In the genomic region with DNA sequence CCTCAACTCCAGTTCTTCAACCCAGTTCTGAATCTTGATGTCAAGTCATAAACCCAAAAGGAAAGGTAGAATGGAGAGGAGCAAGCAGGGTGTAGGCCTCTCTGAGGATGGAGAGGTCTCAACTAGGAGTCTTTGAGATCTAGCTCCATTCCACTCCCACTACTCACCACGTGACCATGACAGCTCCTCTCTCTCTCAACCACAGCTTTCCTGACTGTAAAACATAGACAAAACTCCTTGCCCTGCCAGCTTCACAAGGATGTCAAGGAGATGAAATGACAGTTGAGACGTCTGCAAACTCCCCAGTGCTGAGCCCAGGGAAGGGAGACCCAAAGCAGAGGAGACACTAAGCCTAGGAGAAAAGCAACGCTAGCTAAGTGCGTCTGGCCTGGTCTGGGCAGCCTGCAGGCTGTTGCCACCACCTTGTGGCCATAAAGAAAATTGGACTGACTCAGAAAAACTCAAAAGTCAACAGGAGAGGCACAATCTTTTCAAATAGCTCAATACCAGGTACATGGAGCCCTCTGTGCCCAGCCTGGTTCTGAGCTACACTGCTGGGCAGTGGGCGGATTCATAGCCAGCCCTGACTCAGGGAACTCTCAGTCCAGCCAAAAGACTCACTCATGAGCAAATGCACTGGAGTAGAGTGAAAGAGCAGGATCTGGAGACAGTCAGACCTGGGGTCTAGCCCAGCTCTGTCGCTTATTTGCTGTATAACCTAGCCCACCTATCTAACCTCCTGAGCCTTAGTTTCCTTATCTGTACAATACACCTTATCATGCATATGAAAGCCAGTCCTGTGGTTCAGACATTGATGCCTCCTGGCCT, we compare ENCODE assay signal across 8 cellular contexts. TPM values are rescaled to one million over a fixed set of nuclear protein-coding genes. Genes with fewer than 3 reads are reported as not detected.
A peak's percentile ranks its signal among the peaks of the same experiment; 100 is the strongest.
DNase-seq lines count a peak whose midpoint lies in the region; ATAC-seq and TF ChIP-seq lines count a peak whose summit lies in the region.

No MANE protein-coding gene starts in this region.

- CTCF ChIA-PET in activated CD8-positive, alpha-beta memory T cell treated with anti-CD3 and anti-CD28 coated beads, Interleukin-2, amount 10 ng/mL, durations not matched to agents 7 days and 5 days (lab: Charles Lee), result interaction anchor here (0.6 to 9.6 kb wide), 57 partner anchors 10 to 631 kb away, joined by 3 to 176 read pairs (median 5); partner anchors contain the start of genes ANAPC15, INPPL1, RNF121 and XNDC1N

- peaks cover 6% of the 10 kb centered on the region for H3K36me3 Mint-ChIP-seq in activated CD8-positive, alpha-beta memory T cell treated with anti-CD3 and anti-CD28 coated beads, Interleukin-2, amount 10 ng/mL, durations not matched to agents 7 days and 5 days
- H3K36me3 Mint-ChIP-seq in neural crest cell (ENCODE audit: low read depth), result no peaks in the 10 kb centered on the region

- no peaks in the 10 kb centered on the region for H3K27me3 ChIP-seq in BE2C

- peak overlapping the region; percentile 42 for H3K27ac Mint-ChIP-seq in activated CD8-positive, alpha-beta memory T cell treated with anti-CD3 and anti-CD28 coated beads, Interleukin-2, amount 10 ng/mL, durations not matched to agents 7 days and 5 days
- H3K27ac Mint-ChIP-seq in neural crest cell (ENCODE audit: unreplicated experiment), result no peak overlapping the region

- H3K36me3 ChIP-seq in BE2C, result peaks cover 42% of the 10 kb centered on the region

- peak overlapping the region; percentile 29 for H3K4me3 ChIP-seq in BE2C (ENCODE audit: low read depth, low read length)

- peak; percentile 95 for TF ChIP-seq CTCF in BE2C (IDR thresholded peaks at IDR 0.05; ENCODE audit: low read depth, low read length)
- TF ChIP-seq CTCF in GM13977 (IDR thresholded peaks at IDR 0.05; ENCODE audit: extremely low read depth, insufficient read depth, missing control alignments), result peak; percentile 80
- TF ChIP-seq CTCF in neural crest cell (conservative IDR thresholded peaks at IDR 0.05), result peak; percentile 82

- DNase-seq in BE2C (peak; percentile 76), GM13977 (ENCODE audit: low spot score) (peak; percentile 71), NCI-H460 (ENCODE audit: extremely low read depth, low read depth) (peak; percentile 38), fibroblast of peridontal ligament (ENCODE audit: extremely low read depth) (peak; percentile 67), neural crest cell (ENCODE audit: low read depth, low spot score) (peak; percentile 16)
- peak; percentile 57 for DNase-seq in activated CD8-positive, alpha-beta memory T cell treated with anti-CD3 and anti-CD28 coated beads, Interleukin-2, amount 10 ng/mL, durations not matched to agents 7 days and 5 days

- peak; percentile 25 for ATAC-seq in activated CD8-positive, alpha-beta memory T cell treated with anti-CD3 and anti-CD28 coated beads, Interleukin-2, amount 10 ng/mL, durations not matched to agents 7 days and 5 days
- ATAC-seq in HG02588 (IDR thresholded peaks at IDR 0.05; ENCODE audit: unreplicated experiment) (no peak), HG02884 (IDR thresholded peaks at IDR 0.05; ENCODE audit: unreplicated experiment) (no peak)

- H3K4me1 ChIP-seq in BE2C, result peaks cover 21% of the 10 kb centered on the region

- H3K4me1 Mint-ChIP-seq in activated CD8-positive, alpha-beta memory T cell treated with anti-CD3 and anti-CD28 coated beads, Interleukin-2, amount 10 ng/mL, durations not matched to agents 7 days and 5 days, result peaks cover 45% of the 10 kb centered on the region
- H3K4me1 Mint-ChIP-seq in neural crest cell, result peaks cover 22% of the 10 kb centered on the region

- H3K9me3 Mint-ChIP-seq in activated CD8-positive, alpha-beta memory T cell treated with anti-CD3 and anti-CD28 coated beads, Interleukin-2, amount 10 ng/mL, durations not matched to agents 7 days and 5 days (ENCODE audit: low read depth), result no peaks in the 10 kb centered on the region
- no peaks in the 10 kb centered on the region for H3K9me3 Mint-ChIP-seq in neural crest cell

- H3K27me3 Mint-ChIP-seq in activated CD8-positive, alpha-beta memory T cell treated with anti-CD3 and anti-CD28 coated beads, Interleukin-2, amount 10 ng/mL, durations not matched to agents 7 days and 5 days, result no peaks in the 10 kb centered on the region
- H3K27me3 Mint-ChIP-seq in neural crest cell (ENCODE audit: low read depth), result no peaks in the 10 kb centered on the region

- in situ Hi-C loops in GM13977 (cut with MboI; ENCODE audit: low pct_unique_long_range_greater_than_20kb, low sequenced_read_pairs, unreplicated experiment), result loop anchor here (10.0 kb wide), 1 partner anchor 136 kb away; no protein-coding TSS in a partner anchor

- H3K9me3 ChIP-seq in BE2C, result no peaks in the 10 kb centered on the region

- no peak overlapping the region for H3K4me3 Mint-ChIP-seq in activated CD8-positive, alpha-beta memory T cell treated with anti-CD3 and anti-CD28 coated beads, Interleukin-2, amount 10 ng/mL, durations not matched to agents 7 days and 5 days
- H3K4me3 Mint-ChIP-seq in neural crest cell, result peak overlapping the region; percentile 69

RNA-seq across cellular contexts. Expression of gene CLPB, which starts 3.4 kb away (rescaled TPM):
- 59.3 TPM for polyA plus RNA-seq in BE2C (2012; ENCODE audit: insufficient read depth, insufficient read length, low read depth)
- 27.3 and 31.5 TPM in 2 replicates for total RNA-seq in NCI-H460 (2014; rRNA removed; shearing (Covaris generic))
- polyA plus RNA-seq in NCI-H460 (2014; cell fraction: nucleus; rRNA removed), result 29.4 and 30.9 TPM in 2 replicates
- 10 to 100 TPM; 27.8 to 38.1 TPM for total RNA-seq in activated CD8-positive, alpha-beta memory T cell treated with anti-CD3 and anti-CD28 coated beads, Interleukin-2, amount 10 ng/mL, durations not matched to agents 7 days and 5 days
- total RNA-seq in neural crest cell, result 32.1 and 33.5 TPM in 2 replicates

Comparison
In these comparisons a context has a peak if more than half of its experiments do, and no peak if none do; other contexts are left out.
1. DNase-seq: peak in every context shown above with its lines; median percentile 76 in BE2C; 71 in GM13977; 67 in fibroblast of peridontal ligament; 57 in activated CD8-positive, alpha-beta memory T cell treated with anti-CD3 and anti-CD28 coated beads, Interleukin-2, amount 10 ng/mL, durations not matched to agents 7 days and 5 days; 38 in NCI-H460; 16 in neural crest cell.